9 cellular contexts compared by ENCODE assay signal in genomic region chr19:41957161-41957837, GRCh38. TPM values are rescaled to one million over a fixed set of nuclear protein-coding genes. Genes with fewer than 3 reads are reported as not detected.
A peak's percentile ranks its signal among the peaks of the same experiment; 100 is the strongest.
DNase-seq lines count a peak whose midpoint lies in the region; ATAC-seq and TF ChIP-seq lines count a peak whose summit lies in the region.
"Had no signal": no experiment of that assay in that cellular context is flagged by ENCODE, and none has a peak within 500 bp of the region (broad histone marks: within the 10 kb centered on the region; RNA-seq: fewer than 3 reads in every experiment).

No MANE protein-coding gene starts in this region.

- H2BK12ac ChIP-seq in mesenchymal stem cell (ENCODE audit: low read length in 2 of 2), result peak overlapping the region in 1 of 2 experiments; percentile 15

- peak overlapping the region in 1 of 2 experiments; percentile 12 for H3K4ac ChIP-seq in mesenchymal stem cell (ENCODE audit: low read depth in 1 of 2, low read length in 2 of 2)

- no peak overlapping the region for H3K14ac ChIP-seq in mesenchymal stem cell (ENCODE audit: low read length in 2 of 2)

- no peak for TF ChIP-seq EP300 in upper lobe of left lung (IDR thresholded peaks at IDR 0.05)

- intact Hi-C loops in left ventricle myocardium inferior (cut with micrococcal nuclease), result no loop called here
- intact Hi-C loops in cardiac septum (cut with DNase I), result loop anchor here (5.0 kb wide), 2 partner anchors 75 to 100 kb away; partner anchors contain the start of gene ARHGEF1
- intact Hi-C loops in lower leg skin (cut with DNase I; ENCODE audit: low total_unique reads), result no loop called here

- H3K18ac ChIP-seq in mesenchymal stem cell (ENCODE audit: low read depth in 1 of 2, low read length in 2 of 2), result peak overlapping the region in 1 of 2 experiments; percentile 59

- H2BK5ac ChIP-seq in mesenchymal stem cell (ENCODE audit: low read depth, low read length, poor library complexity, severe bottlenecking), result no peak overlapping the region

- H3K4me3 ChIP-seq in left ventricle myocardium inferior, result peak overlapping the region; percentile 94
- H3K4me3 ChIP-seq in adipocyte (ENCODE audit: low read length), result peak overlapping the region; percentile 96
- H3K4me3 ChIP-seq in mesenchymal stem cell (ENCODE audit: insufficient read depth in 1 of 2, low read depth in 1 of 2, low read length in 2 of 2), result no peak overlapping the region
- peak overlapping the region in 1 of 4 donors; percentile 99 for H3K4me3 ChIP-seq in upper lobe of left lung
- no peak overlapping the region for H3K4me3 ChIP-seq in lower leg skin (ENCODE audit: low read depth, poor library complexity, severe bottlenecking)

- H3K27me3 ChIP-seq in left ventricle myocardium inferior (ENCODE audit: low read depth) (no peaks in the 10 kb centered on the region), adipocyte (replicated peaks; ENCODE audit: control insufficient read depth, insufficient read depth, low read length) (no peaks in the 10 kb centered on the region), mesenchymal stem cell (ENCODE audit: control insufficient read depth in 1 of 2, insufficient read depth in 1 of 2, low read length in 2 of 2) (no peaks in the 10 kb centered on the region), upper lobe of left lung (no peaks in the 10 kb centered on the region)

- no peak for ATAC-seq in upper lobe of left lung (ENCODE audit: low FRiP score in 2 of 2)
- ATAC-seq in HG02870 (IDR thresholded peaks at IDR 0.05; ENCODE audit: unreplicated experiment), result no peak

- H3K9me3 ChIP-seq in left ventricle myocardium inferior (replicated peaks) (no peaks in the 10 kb centered on the region), adipocyte (ENCODE audit: control insufficient read depth, low read length) (no peaks in the 10 kb centered on the region), mesenchymal stem cell (ENCODE audit: control insufficient read depth, low read length) (no peaks in the 10 kb centered on the region), upper lobe of left lung (no peaks in the 10 kb centered on the region)

- peaks cover 6% of the 10 kb centered on the region for H3K36me3 ChIP-seq in left ventricle myocardium inferior
- peaks cover 8% of the 10 kb centered on the region for H3K36me3 ChIP-seq in adipocyte (ENCODE audit: control insufficient read depth, insufficient read depth, low read length, severe bottlenecking)
- peaks cover 23 to 29% of the 10 kb centered on the region in 2 experiments for H3K36me3 ChIP-seq in mesenchymal stem cell (ENCODE audit: control insufficient read depth in 1 of 2, insufficient read depth in 2 of 2, low read depth in 1 of 2, low read length in 2 of 2)
- peaks cover 0 to 24% (median 10%) of the 10 kb centered on the region in 4 donors for H3K36me3 ChIP-seq in upper lobe of left lung

- peaks cover 21% of the 10 kb centered on the region for H3K79me1 ChIP-seq in mesenchymal stem cell (replicated peaks; ENCODE audit: low read length, poor library complexity, severe bottlenecking)

- TF ChIP-seq CTCF in left ventricle myocardium inferior (IDR thresholded peaks at IDR 0.05; ENCODE audit: borderline replicate concordance), result no peak
- no peak for TF ChIP-seq CTCF in upper lobe of left lung (IDR thresholded peaks at IDR 0.05)
- TF ChIP-seq CTCF in lower leg skin (IDR thresholded peaks at IDR 0.05), result no peak

- WGBS in mesenchymal stem cell, result 80% methylated on average over 8 of the region's 11 CpGs
- WGBS in upper lobe of left lung, 2 donors, result 48 to 79% methylated on average over 6 to 11 of the region's 11 CpGs
- 77 to 81% methylated on average over 11 of the region's 11 CpGs for WGBS in lower leg skin, 2 donors

- H4K8ac ChIP-seq in mesenchymal stem cell (ENCODE audit: low read length), result no peak overlapping the region

- no peak overlapping the region for H2BK120ac ChIP-seq in mesenchymal stem cell (ENCODE audit: low read depth, low read length)

- H3K4me1 ChIP-seq in left ventricle myocardium inferior, result peaks cover 40% of the 10 kb centered on the region
- H3K4me1 ChIP-seq in adipocyte (ENCODE audit: control insufficient read depth, insufficient read depth, low read length), result peaks cover 15% of the 10 kb centered on the region
- H3K4me1 ChIP-seq in mesenchymal stem cell (ENCODE audit: control insufficient read depth, insufficient read depth, low read depth, low read length), result peaks cover 15% of the 10 kb centered on the region
- H3K4me1 ChIP-seq in upper lobe of left lung, result peaks cover 12 to 21% (median 20%) of the 10 kb centered on the region in 4 donors

- DNase-seq in left ventricle myocardium inferior, result no peak
- DNase-seq in cardiac septum (ENCODE audit: low spot score), result no peak
- DNase-seq in adipocyte (ENCODE audit: low read depth), result no peak
- DNase-seq in mesenchymal stem cell, result no peak
- DNase-seq in upper lobe of left lung, result no peak
- DNase-seq in lower leg skin (ENCODE audit: low spot score in 2 of 2), result no peak
- no peak for DNase-seq in amniotic stem cell (lab: John Stamatoyannopoulos, UW)

- H4K91ac ChIP-seq in mesenchymal stem cell (ENCODE audit: low read length), result no peak overlapping the region

- peak overlapping the region; percentile 65 for H2AK5ac ChIP-seq in mesenchymal stem cell (ENCODE audit: low read length, severe bottlenecking)

- H3K4me2 ChIP-seq in mesenchymal stem cell (ENCODE audit: low read length, poor library complexity, severe bottlenecking), result peak overlapping the region; percentile 47

- peak overlapping the region; percentile 95 for H3K9ac ChIP-seq in adipocyte (ENCODE audit: low read length)
- H3K9ac ChIP-seq in mesenchymal stem cell (ENCODE audit: low read length), result peak overlapping the region; percentile 99

- H3K27ac ChIP-seq in left ventricle myocardium inferior (replicated peaks), result peak overlapping the region; percentile 92
- no peak overlapping the region for H3K27ac ChIP-seq in mesenchymal stem cell (ENCODE audit: low read length, poor library complexity, severe bottlenecking)
- H3K27ac ChIP-seq in upper lobe of left lung, result peak overlapping the region; percentile 27 to 94 (median 94)

- TF ChIP-seq POLR2A in upper lobe of left lung (IDR thresholded peaks at IDR 0.05), result no peak
- no peak for TF ChIP-seq POLR2A in lower leg skin (IDR thresholded peaks at IDR 0.05)

- no peak overlapping the region for H2BK15ac ChIP-seq in mesenchymal stem cell (ENCODE audit: low read depth, poor library complexity, severe bottlenecking)

- no peak overlapping the region for H2AFZ ChIP-seq in mesenchymal stem cell (ENCODE audit: low read depth, low read length)

- H3K23ac ChIP-seq in mesenchymal stem cell (ENCODE audit: low read length in 2 of 2), result no peak overlapping the region

RNA-seq across cellular contexts. Expression of gene RABAC1, which starts 1.8 kb away (rescaled TPM):
- total RNA-seq in left ventricle myocardium inferior (56.7 TPM), cardiac septum (92.0 TPM), upper lobe of left lung (100 to 1,000 TPM in 5 of 6 donors, 10 to 100 TPM in 1; 59.7 to 222 (median 163) TPM), lower leg skin (100 to 1,000 TPM; 125 to 152 (median 128) TPM)
- polyA plus RNA-seq in mesenchymal stem cell (2013, experiment 1 of 2), result 292 TPM
- 293 TPM for polyA plus RNA-seq in mesenchymal stem cell (2013, experiment 2 of 2)

RNA-seq across cellular contexts. Expression of gene ERFL, which starts 29.1 kb away (rescaled TPM):
- total RNA-seq in left ventricle myocardium inferior (not detected), cardiac septum (not detected), upper lobe of left lung (1 to 10 TPM in 2 of 6 donors, under 1 TPM in 3, not detected in 1; 0.20 to 6.3 (median 0.49) TPM), lower leg skin (under 1 TPM in 1 of 4 donors, not detected in 3; 0.16 TPM)
- polyA plus RNA-seq in mesenchymal stem cell (2013, experiment 1 of 2), result 0.06 TPM
- polyA plus RNA-seq in mesenchymal stem cell (2013, experiment 2 of 2), result 0.05 TPM
- total RNA-seq: left lobe of liver had no signal

RNA-seq across cellular contexts. Expression of gene ATP1A3, which starts 36.7 kb away (rescaled TPM):
- total RNA-seq in left ventricle myocardium inferior (375 TPM), cardiac septum (242 TPM), upper lobe of left lung (under 1 TPM in 4 of 6 donors, not detected in 2; under 0.01 to 0.51 (median 0.15) TPM), lower leg skin (not detected)
- 0.08 TPM for polyA plus RNA-seq in mesenchymal stem cell (2013, experiment 1 of 2)
- 0.11 TPM for polyA plus RNA-seq in mesenchymal stem cell (2013, experiment 2 of 2)

Comparison
In these comparisons a context has a peak if more than half of its experiments do, and no peak if none do; other contexts are left out.
1. H3K4me3 ChIP-seq: peak in left ventricle myocardium inferior (single experiment) and adipocyte (single experiment); none in mesenchymal stem cell (0 of 2) and lower leg skin (single experiment).
2. RNA of gene ATP1A3, which starts 36.7 kb away (total RNA-seq): 375 TPM in left ventricle myocardium inferior (single experiment) and 242 TPM in cardiac septum (single experiment); under 0.01 to 0.51 TPM in upper lobe of left lung and not detected in lower leg skin; every median in the first group is over 100 times any median in the second.